ENCODE assay signal across 15 cellular contexts in the genomic region with DNA sequence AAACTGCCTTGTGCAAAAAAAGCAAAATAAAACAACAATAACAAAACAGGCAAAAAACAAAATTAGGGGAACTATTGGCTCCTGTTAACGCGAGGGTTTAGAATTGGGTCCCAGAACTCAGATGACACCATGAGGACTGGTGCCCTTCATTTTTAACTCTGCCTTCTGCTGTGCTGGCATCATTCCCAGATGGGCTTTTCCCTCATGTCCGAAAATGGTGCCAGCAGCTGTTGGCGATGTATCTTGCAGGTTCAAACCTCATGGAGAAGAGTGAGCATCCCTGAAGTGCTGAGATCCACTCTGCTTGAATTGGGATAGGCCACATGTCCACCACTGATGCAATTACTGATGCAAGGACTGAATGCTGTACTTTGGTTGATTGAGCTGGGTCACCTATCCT.
"Had no signal": no experiment of that assay in that cellular context is flagged by ENCODE, and none has a peak within 500 bp of the region (broad histone marks: within the 10 kb centered on the region; RNA-seq: fewer than 3 reads in every experiment).

No MANE protein-coding gene starts in this region.

- H3K27me3 ChIP-seq: heart right ventricle, suprapubic skin had no signal

- ATAC-seq: activated CD4-positive, alpha-beta T cell treated with anti-CD3 and anti-CD28 coated beads for 36 hours; activated CD8-positive, alpha-beta T cell treated with anti-CD3 and anti-CD28 coated beads for 36 hours; heart right ventricle; left lobe of liver; stimulated activated naive CD8-positive, alpha-beta T cell treated with anti-CD3 and anti-CD28 coated beads, Interleukin-15, Interleukin-2, amounts not matched to agents 100 U/mL and 50 U/mL, for 24 hours had no signal

- H3K27ac ChIP-seq: coronary artery, heart right ventricle, suprapubic skin had no signal

- H3K4me3 ChIP-seq: coronary artery, heart right ventricle, suprapubic skin had no signal

- H3K36me3 ChIP-seq: heart right ventricle, suprapubic skin had no signal

- DNase-seq: activated CD4-positive, alpha-beta T cell treated with anti-CD3 and anti-CD28 coated beads for 36 hours; activated CD8-positive, alpha-beta memory T cell treated with anti-CD3 and anti-CD28 coated beads, Interleukin-2, amount 50 U/mL, for 48 hours; activated CD8-positive, alpha-beta T cell treated with anti-CD3 and anti-CD28 coated beads for 36 hours; activated naive CD8-positive, alpha-beta T cell treated with anti-CD3 and anti-CD28 coated beads, Interleukin-2, amount 10 ng/mL, durations not matched to agents 7 days and 5 days; effector CD4-positive, alpha-beta T cell; foreskin melanocyte; heart right ventricle; islet precursor cell; nephron progenitor cell; stimulated activated CD4-positive, alpha-beta T cell treated with anti-CD3 and anti-CD28 coated beads, Interleukin-2, amount 100 ng/mL, for 48 hours; stimulated activated naive CD8-positive, alpha-beta T cell treated with anti-CD3 and anti-CD28 coated beads, Interleukin-15, Interleukin-2, amounts not matched to agents 100 U/mL and 50 U/mL, for 24 hours; T1000 had no signal

- H3K9me3 ChIP-seq: heart right ventricle, suprapubic skin had no signal
